26 cellular contexts compared by ENCODE assay signal in the genomic region with DNA sequence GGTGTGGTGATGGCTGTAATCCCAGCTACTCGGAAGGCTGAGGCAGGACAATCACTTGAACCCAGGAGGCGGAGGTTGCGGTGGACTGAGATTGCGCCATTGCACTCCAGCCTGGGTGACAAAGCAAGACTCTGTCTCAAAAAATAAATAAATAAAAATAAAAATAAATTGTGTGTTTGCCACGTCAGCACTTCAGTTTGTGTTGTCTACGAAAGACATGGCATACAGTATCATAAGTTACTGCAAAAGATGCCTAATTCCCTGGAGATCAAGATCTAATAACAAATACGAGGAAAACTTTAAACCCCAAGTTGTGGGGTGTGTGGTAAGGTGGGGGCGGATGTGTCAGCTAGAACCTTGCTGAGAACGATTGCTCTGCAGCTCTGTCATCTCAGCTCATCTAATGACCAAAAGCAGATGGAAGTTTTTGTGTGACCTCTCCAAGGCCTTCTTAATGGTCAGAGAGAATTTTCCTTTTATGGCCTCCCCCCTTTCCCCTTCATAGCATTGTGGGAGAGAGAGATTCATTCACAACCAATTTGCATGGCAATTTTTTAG. TPM values are rescaled to one million over a fixed set of nuclear protein-coding genes. Genes with fewer than 3 reads are reported as not detected.
"Had no signal": no experiment of that assay in that cellular context is flagged by ENCODE, and none has a peak within 500 bp of the region (broad histone marks: within the 10 kb centered on the region; RNA-seq: fewer than 3 reads in every experiment).

No MANE protein-coding gene starts in this region.

- ATAC-seq: activated CD4-positive, alpha-beta T cell treated with anti-CD3 and anti-CD28 coated beads for 36 hours; activated T-cell treated with anti-CD3 and anti-CD28 coated beads, Interleukin-2, amount 50 U/mL, for 4 hours; naive thymus-derived CD8-positive, alpha-beta T cell had no signal

- H3K27ac ChIP-seq: breast epithelium, colonic mucosa, esophagus squamous epithelium, hepatocyte, neural progenitor cell, spleen, thoracic aorta, vagina had no signal

- H3K9me3 Mint-ChIP-seq: type B pancreatic cell had no signal

- H3K9me3 ChIP-seq: colonic mucosa, esophagus squamous epithelium, vagina had no signal

- H3K4me1 Mint-ChIP-seq: activated B cell treated with CpG ODN at 0.5 μM for 24 hours; activated naive CD8-positive, alpha-beta T cell treated with anti-CD3 and anti-CD28 coated beads, Interleukin-2, amount 10 ng/mL, durations not matched to agents 7 days and 5 days; neural progenitor cell had no signal

- H3K27ac Mint-ChIP-seq: activated B cell treated with CpG ODN at 0.5 μM for 24 hours; activated CD4-positive, alpha-beta T cell treated with anti-CD3 and anti-CD28 coated beads for 36 hours; activated naive CD8-positive, alpha-beta T cell treated with anti-CD3 and anti-CD28 coated beads, Interleukin-2, amount 10 ng/mL, durations not matched to agents 7 days and 5 days; mesothelial cell of epicardium; neural progenitor cell; type B pancreatic cell had no signal

- DNase-seq: activated B cell treated with CpG ODN at 0.5 μM for 24 hours; activated CD4-positive, alpha-beta T cell treated with anti-CD3 and anti-CD28 coated beads for 36 hours; activated CD4-positive, alpha-beta T cell treated with anti-CD3 and anti-CD28 coated beads, Interleukin-2, amount 50 U/mL, for 48 hours; activated CD8-positive, alpha-beta memory T cell treated with anti-CD3 and anti-CD28 coated beads, Interleukin-2, amount 50 U/mL, for 48 hours; activated naive CD4-positive, alpha-beta T cell treated with Interleukin-2 at 50 U/mL for 16 hours; activated naive CD8-positive, alpha-beta T cell treated with anti-CD3 and anti-CD28 coated beads, Interleukin-2, amount 10 ng/mL, durations not matched to agents 7 days and 5 days; activated T-cell treated with anti-CD3 and anti-CD28 coated beads, Interleukin-2, amount 50 U/mL, for 4 hours; amniotic stem cell; colonic mucosa; esophagus squamous epithelium; foreskin melanocyte; glutamatergic neuron; mammary epithelial cell; naive thymus-derived CD8-positive, alpha-beta T cell; posterior cingulate gyrus; spleen; stimulated activated CD4-positive, alpha-beta T cell treated with anti-CD3 and anti-CD28 coated beads, Interleukin-4, amount 100 ng/mL, for 1 hour; stimulated activated naive CD4-positive, alpha-beta T cell had no signal

- H3K9ac ChIP-seq: neural progenitor cell had no signal

- H3K27me3 Mint-ChIP-seq: type B pancreatic cell had no signal

- H3K36me3 ChIP-seq: breast epithelium, colonic mucosa, neural progenitor cell, sigmoid colon, spleen, thoracic aorta, vagina had no signal

- H3K36me3 Mint-ChIP-seq: neural progenitor cell, type B pancreatic cell had no signal

- H3K4me3 ChIP-seq: breast epithelium, colonic mucosa, esophagus squamous epithelium, hepatocyte, neural progenitor cell, sigmoid colon, spleen, thoracic aorta, vagina had no signal

- H3K4me1 ChIP-seq: breast epithelium, neural progenitor cell, spleen had no signal

- H3K4me3 Mint-ChIP-seq: activated B cell treated with CpG ODN at 0.5 μM for 24 hours; activated CD4-positive, alpha-beta T cell treated with anti-CD3 and anti-CD28 coated beads for 36 hours; activated naive CD8-positive, alpha-beta T cell treated with anti-CD3 and anti-CD28 coated beads, Interleukin-2, amount 10 ng/mL, durations not matched to agents 7 days and 5 days; activated T-cell treated with anti-CD3 and anti-CD28 coated beads, Interleukin-2, amount 50 U/mL, for 4 hours; mesothelial cell of epicardium; naive thymus-derived CD8-positive, alpha-beta T cell; neural progenitor cell; type B pancreatic cell had no signal

RNA-seq across cellular contexts. Expression of a gene that starts 11.3 kb away (rescaled TPM):
- total RNA-seq: activated B cell treated with CpG ODN at 0.5 μM for 24 hours had no signal
